Comparison of ENCODE assay signal across 18 cellular contexts in genomic region chr1:178500936-178501554, GRCh38. TPM values are rescaled to one million over a fixed set of nuclear protein-coding genes. Genes with fewer than 3 reads are reported as not detected.
DNase-seq lines count a peak whose midpoint lies in the region; ATAC-seq and TF ChIP-seq lines count a peak whose summit lies in the region.
"Had no signal": no experiment of that assay in that cellular context is flagged by ENCODE, and none has a peak within 500 bp of the region (broad histone marks: within the 10 kb centered on the region; RNA-seq: fewer than 3 reads in every experiment).

No MANE protein-coding gene starts in this region.

- no TSS peak for BruUV-seq in PC-3 (replicated peaks; lab: Mats Ljungman, UMichigan)

- H3K27me3 ChIP-seq in PC-3 (ENCODE audit: low read length) (no peaks in the 10 kb centered on the region), neuronal stem cell (ENCODE audit: control insufficient read depth in 3 of 3, insufficient read depth in 3 of 3, low read depth in 1 of 3, low read length in 3 of 3) (no peaks in the 10 kb centered on the region)
- H3K27me3 ChIP-seq: left lung, tibial nerve had no signal

- H3K4me3 Mint-ChIP-seq in activated naive CD8-positive, alpha-beta T cell treated with anti-CD3 and anti-CD28 coated beads, Interleukin-2, amount 50 U/mL, for 24 hours = no peak overlapping the region
- no peak overlapping the region for H3K4me3 Mint-ChIP-seq in CD14-positive monocyte
- H3K4me3 Mint-ChIP-seq: nephron progenitor cell had no signal

- no peak overlapping the region for H3K4me3 ChIP-seq in PC-3 (ENCODE audit: low read length)
- no peak overlapping the region for H3K4me3 ChIP-seq in neuronal stem cell (ENCODE audit: low read length in 2 of 2)
- H3K4me3 ChIP-seq: left lung, tibial nerve had no signal

- H2BK5ac ChIP-seq in neuronal stem cell (ENCODE audit: low read length) = no peak overlapping the region

- H3K4ac ChIP-seq in neuronal stem cell (ENCODE audit: low read length) = no peak overlapping the region

- peak overlapping the region; percentile 65 for H2AK5ac ChIP-seq in neuronal stem cell (ENCODE audit: low read depth, low read length)

- H3K27me3 Mint-ChIP-seq in activated naive CD8-positive, alpha-beta T cell treated with anti-CD3 and anti-CD28 coated beads, Interleukin-2, amount 50 U/mL, for 24 hours = peaks cover 7% of the 10 kb centered on the region
- H3K27me3 Mint-ChIP-seq in CD14-positive monocyte (ENCODE audit: low read depth in 3 of 3) = peaks cover 2 to 4% (median 2%) of the 10 kb centered on the region in 3 donors

- no peak overlapping the region for H2AFZ ChIP-seq in PC-3 (ENCODE audit: low read length)
- no peak overlapping the region for H2AFZ ChIP-seq in neuronal stem cell (ENCODE audit: low read length)

- no peak overlapping the region for H3K18ac ChIP-seq in neuronal stem cell (ENCODE audit: low read length)

- no peaks in the 10 kb centered on the region for H3K9me3 Mint-ChIP-seq in activated naive CD8-positive, alpha-beta T cell treated with anti-CD3 and anti-CD28 coated beads, Interleukin-2, amount 50 U/mL, for 24 hours
- H3K9me3 Mint-ChIP-seq in CD14-positive monocyte = peaks cover 0 to 1% (median 0%) of the 10 kb centered on the region in 7 donors
- H3K9me3 Mint-ChIP-seq: nephron progenitor cell had no signal

- H3K36me3 ChIP-seq in PC-3 (ENCODE audit: low read depth, low read length) = no peaks in the 10 kb centered on the region
- no peaks in the 10 kb centered on the region for H3K36me3 ChIP-seq in neuronal stem cell (replicated peaks in 1 of 2; ENCODE audit: control insufficient read depth in 2 of 2, insufficient read depth in 2 of 2, low read length in 2 of 2)
- H3K36me3 ChIP-seq: left lung, tibial nerve had no signal

- H3K9me2 ChIP-seq in PC-3 (replicated peaks; ENCODE audit: low read length) = no peaks in the 10 kb centered on the region

- intact Hi-C loops in PC-3 (cut with micrococcal nuclease) = loop anchor here (5.0 kb wide), 1 partner anchor 189 kb away; no protein-coding TSS in a partner anchor
- intact Hi-C loops in CD14-positive monocyte (cut with micrococcal nuclease) = loop anchor here in 1 of 2 donors (5.0 kb wide), 1 partner anchor 189 kb away; no protein-coding TSS in a partner anchor

- H3K36me3 Mint-ChIP-seq in activated naive CD8-positive, alpha-beta T cell treated with anti-CD3 and anti-CD28 coated beads, Interleukin-2, amount 50 U/mL, for 24 hours (ENCODE audit: low read depth) = no peaks in the 10 kb centered on the region
- H3K36me3 Mint-ChIP-seq in CD14-positive monocyte = no peaks in the 10 kb centered on the region

- TF ChIP-seq CTCF in PC-3 (conservative IDR thresholded peaks at IDR 0.05; ENCODE audit: low read depth, low read length) (no peak), CD14-positive monocyte (IDR thresholded peaks at IDR 0.05) (no peak)

- CTCF ChIA-PET in PC-3 (lab: Charles Lee) = interaction anchor here (1.6 kb wide), 1 partner anchor 201 kb away, joined by 3 read pairs; no protein-coding TSS in a partner anchor

- H3K27ac ChIP-seq in PC-3 (ENCODE audit: low read length) = no peak overlapping the region
- H3K27ac ChIP-seq in neuronal stem cell (replicated peaks; ENCODE audit: low read length) = no peak overlapping the region
- H3K27ac ChIP-seq: 22Rv1, tibial nerve had no signal

- DNase-seq in DMS53 (lab: John Stamatoyannopoulos, UW) (peak; percentile 31), DMS53 treated with DMSO at 0.1 percent for 48 hours (lab: John Stamatoyannopoulos, UW; ENCODE audit: unreplicated experiment) (no peak), PC-3 (no peak), neuronal stem cell (ENCODE audit: low spot score) (no peak), CD14-positive monocyte (ENCODE audit: low spot score) (no peak), AML-193 (lab: John Stamatoyannopoulos, UW) (no peak)
- DNase-seq in activated naive CD8-positive, alpha-beta T cell treated with anti-CD3 and anti-CD28 coated beads, Interleukin-2, amount 50 U/mL, for 24 hours = no peak
- DNase-seq: cortex of kidney, SIG-M5 had no signal

- POLR2A ChIA-PET in PC-3 (lab: Charles Lee; ENCODE audit: unreplicated experiment) = no interaction called here

- no peaks in the 10 kb centered on the region for H3F3A ChIP-seq in PC-3 (ENCODE audit: low read length, unreplicated experiment)

- no peak overlapping the region for H4K91ac ChIP-seq in neuronal stem cell (ENCODE audit: low read depth, low read length, poor library complexity)

- H2BK12ac ChIP-seq in neuronal stem cell (ENCODE audit: low read length) = no peak overlapping the region

- 0 out of 2 replicates have a peak overlapping the region, but pooled peaks have one; percentile 1 for H3K4me2 ChIP-seq in PC-3 (ENCODE audit: low read length)
- H3K4me2 ChIP-seq in neuronal stem cell (ENCODE audit: insufficient read depth, low read length, poor library complexity, severe bottlenecking) = no peak overlapping the region

- no peaks in the 10 kb centered on the region for H3K4me1 Mint-ChIP-seq in activated naive CD8-positive, alpha-beta T cell treated with anti-CD3 and anti-CD28 coated beads, Interleukin-2, amount 50 U/mL, for 24 hours
- peaks cover 1% of the 10 kb centered on the region for H3K4me1 Mint-ChIP-seq in CD14-positive monocyte

- no peaks in the 10 kb centered on the region for H3K4me1 ChIP-seq in PC-3 (ENCODE audit: insufficient read depth, low read length)
- peaks cover 0 to 3% of the 10 kb centered on the region in 2 donors for H3K4me1 ChIP-seq in neuronal stem cell (ENCODE audit: control insufficient read depth in 2 of 2, insufficient read depth in 1 of 2, low read depth in 1 of 2, low read length in 2 of 2)
- H3K4me1 ChIP-seq: left lung, tibial nerve had no signal

- no peak overlapping the region for H3K14ac ChIP-seq in neuronal stem cell (ENCODE audit: low read length)

- H4K20me1 ChIP-seq in PC-3 (ENCODE audit: low read length) = no peaks in the 10 kb centered on the region

- H3K79me1 ChIP-seq in neuronal stem cell (ENCODE audit: low read depth, low read length) = no peaks in the 10 kb centered on the region

- H3K9me3 ChIP-seq in PC-3 (ENCODE audit: low read length) (no peaks in the 10 kb centered on the region), neuronal stem cell (replicated peaks in 1 of 2; ENCODE audit: control insufficient read depth in 2 of 2, insufficient read depth in 1 of 2, low read depth in 1 of 2, low read length in 2 of 2) (no peaks in the 10 kb centered on the region)
- H3K9me3 ChIP-seq: left lung, tibial nerve had no signal

- no peak overlapping the region for H2BK15ac ChIP-seq in neuronal stem cell (ENCODE audit: low read length)

- no peaks in the 10 kb centered on the region for H3K79me2 ChIP-seq in PC-3 (ENCODE audit: low read length)

- H2BK120ac ChIP-seq in neuronal stem cell (ENCODE audit: low read depth, low read length) = no peak overlapping the region

- H4K8ac ChIP-seq in neuronal stem cell (ENCODE audit: low read depth, low read length) = no peak overlapping the region

- H3K9ac ChIP-seq in PC-3 (ENCODE audit: low read length) = no peak overlapping the region
- no peak overlapping the region for H3K9ac ChIP-seq in neuronal stem cell (ENCODE audit: low read depth, low read length, poor library complexity)

- no CpG with 5 or more reads among the region's 10 CpGs for WGBS in neuronal stem cell (ENCODE audit: extremely low coverage in 2 of 2, insufficient read length in 2 of 2, insufficient replicate concordance in 1 of 2), 2 donors

- no peak overlapping the region for H3K27ac Mint-ChIP-seq in activated naive CD8-positive, alpha-beta T cell treated with anti-CD3 and anti-CD28 coated beads, Interleukin-2, amount 50 U/mL, for 24 hours
- no peak overlapping the region for H3K27ac Mint-ChIP-seq in CD14-positive monocyte
- H3K27ac Mint-ChIP-seq: nephron progenitor cell, progenitor cell of endocrine pancreas had no signal

- H3K23ac ChIP-seq in neuronal stem cell (ENCODE audit: low read depth, low read length, poor library complexity) = peak overlapping the region; percentile 62

- ATAC-seq in GM21447 (IDR thresholded peaks at IDR 0.05; ENCODE audit: unreplicated experiment) (peak; percentile 10), PC-3 (no peak)
- no peak for ATAC-seq in activated naive CD8-positive, alpha-beta T cell treated with anti-CD3 and anti-CD28 coated beads, Interleukin-2, amount 50 U/mL, for 24 hours

RNA-seq across cellular contexts. Expression of gene CLEC20A, which starts 4.3 kb away (rescaled TPM):
- total RNA-seq in PC-3 (2014; rRNA removed) = not detected in 2 replicates
- polyA plus RNA-seq in neuronal stem cell (2013, experiment 1 of 2) = not detected
- not detected for polyA plus RNA-seq in neuronal stem cell (2013, experiment 2 of 2)
- not detected for polyA plus RNA-seq in CD14-positive monocyte
- total RNA-seq: left lung; progenitor cell of endocrine pancreas; skeletal muscle tissue; T-helper 1 cell treated with Interleukin-12 subunit alpha and Interleukin-12 subunit beta and Interleukin-4 antibody, amounts not matched to agents 30 ng/mL and 1 ng/mL, for 36 hours had no signal
- polyA plus RNA-seq: adipose tissue had no signal

RNA-seq across cellular contexts. Expression of gene TEX35, which starts 11.9 kb away (rescaled TPM):
- not detected in 2 replicates for total RNA-seq in PC-3 (2014; rRNA removed)
- not detected for polyA plus RNA-seq in neuronal stem cell (2013, experiment 1 of 2)
- not detected for polyA plus RNA-seq in neuronal stem cell (2013, experiment 2 of 2)
- polyA plus RNA-seq in CD14-positive monocyte = not detected
- total RNA-seq: left lung; progenitor cell of endocrine pancreas; skeletal muscle tissue; T-helper 1 cell treated with Interleukin-12 subunit alpha and Interleukin-12 subunit beta and Interleukin-4 antibody, amounts not matched to agents 30 ng/mL and 1 ng/mL, for 36 hours had no signal
